ENCODE assay signal across 1 cellular context in the genomic region with DNA sequence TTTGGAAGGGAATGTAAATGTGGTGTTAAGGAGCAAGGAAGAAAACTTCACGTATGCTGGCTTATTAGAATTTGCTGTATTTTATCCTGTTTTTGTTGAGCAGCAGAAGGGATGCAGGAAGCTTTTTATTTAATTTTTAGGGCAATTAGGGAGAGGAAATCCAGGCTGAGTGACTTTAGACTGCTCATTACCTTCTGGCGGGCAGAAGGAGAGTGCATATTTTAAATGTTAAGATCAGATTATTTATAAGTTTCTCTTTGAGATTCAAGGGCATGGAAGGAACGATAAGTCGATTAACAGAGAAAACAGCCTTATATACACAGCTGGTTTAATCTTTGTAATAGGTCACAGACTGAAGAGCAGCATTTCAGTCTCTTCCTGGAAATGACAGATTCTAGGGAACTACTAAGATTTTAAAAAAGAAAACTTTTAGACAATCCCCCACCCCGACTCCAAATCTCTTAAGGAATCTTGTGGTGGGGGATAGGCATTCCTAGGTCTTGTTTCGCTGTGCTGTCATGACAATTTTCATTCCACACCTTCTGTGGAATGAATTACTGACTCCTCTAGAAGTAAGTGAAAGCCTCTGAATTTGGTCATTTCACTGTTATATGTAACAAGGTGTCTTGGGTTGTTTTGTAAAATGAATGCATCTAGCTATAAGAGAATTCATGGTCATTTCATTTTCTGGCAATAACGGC.
TF ChIP-seq lines count a peak whose summit lies in the region.

No MANE protein-coding gene starts in this region.

TF ChIP-seq in GM23338, 12 proteins besides CTCF, POLR2A, EP300 and RAD21 (continued from another document):
- TF ChIP-seq, protein P1, sequence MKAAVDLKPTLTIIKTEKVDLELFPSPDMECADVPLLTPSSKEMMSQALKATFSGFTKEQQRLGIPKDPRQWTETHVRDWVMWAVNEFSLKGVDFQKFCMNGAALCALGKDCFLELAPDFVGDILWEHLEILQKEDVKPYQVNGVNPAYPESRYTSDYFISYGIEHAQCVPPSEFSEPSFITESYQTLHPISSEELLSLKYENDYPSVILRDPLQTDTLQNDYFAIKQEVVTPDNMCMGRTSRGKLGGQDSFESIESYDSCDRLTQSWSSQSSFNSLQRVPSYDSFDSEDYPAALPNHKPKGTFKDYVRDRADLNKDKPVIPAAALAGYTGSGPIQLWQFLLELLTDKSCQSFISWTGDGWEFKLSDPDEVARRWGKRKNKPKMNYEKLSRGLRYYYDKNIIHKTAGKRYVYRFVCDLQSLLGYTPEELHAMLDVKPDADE (IDR thresholded peaks at IDR 0.05), result no peak
- TF ChIP-seq, protein P2, sequence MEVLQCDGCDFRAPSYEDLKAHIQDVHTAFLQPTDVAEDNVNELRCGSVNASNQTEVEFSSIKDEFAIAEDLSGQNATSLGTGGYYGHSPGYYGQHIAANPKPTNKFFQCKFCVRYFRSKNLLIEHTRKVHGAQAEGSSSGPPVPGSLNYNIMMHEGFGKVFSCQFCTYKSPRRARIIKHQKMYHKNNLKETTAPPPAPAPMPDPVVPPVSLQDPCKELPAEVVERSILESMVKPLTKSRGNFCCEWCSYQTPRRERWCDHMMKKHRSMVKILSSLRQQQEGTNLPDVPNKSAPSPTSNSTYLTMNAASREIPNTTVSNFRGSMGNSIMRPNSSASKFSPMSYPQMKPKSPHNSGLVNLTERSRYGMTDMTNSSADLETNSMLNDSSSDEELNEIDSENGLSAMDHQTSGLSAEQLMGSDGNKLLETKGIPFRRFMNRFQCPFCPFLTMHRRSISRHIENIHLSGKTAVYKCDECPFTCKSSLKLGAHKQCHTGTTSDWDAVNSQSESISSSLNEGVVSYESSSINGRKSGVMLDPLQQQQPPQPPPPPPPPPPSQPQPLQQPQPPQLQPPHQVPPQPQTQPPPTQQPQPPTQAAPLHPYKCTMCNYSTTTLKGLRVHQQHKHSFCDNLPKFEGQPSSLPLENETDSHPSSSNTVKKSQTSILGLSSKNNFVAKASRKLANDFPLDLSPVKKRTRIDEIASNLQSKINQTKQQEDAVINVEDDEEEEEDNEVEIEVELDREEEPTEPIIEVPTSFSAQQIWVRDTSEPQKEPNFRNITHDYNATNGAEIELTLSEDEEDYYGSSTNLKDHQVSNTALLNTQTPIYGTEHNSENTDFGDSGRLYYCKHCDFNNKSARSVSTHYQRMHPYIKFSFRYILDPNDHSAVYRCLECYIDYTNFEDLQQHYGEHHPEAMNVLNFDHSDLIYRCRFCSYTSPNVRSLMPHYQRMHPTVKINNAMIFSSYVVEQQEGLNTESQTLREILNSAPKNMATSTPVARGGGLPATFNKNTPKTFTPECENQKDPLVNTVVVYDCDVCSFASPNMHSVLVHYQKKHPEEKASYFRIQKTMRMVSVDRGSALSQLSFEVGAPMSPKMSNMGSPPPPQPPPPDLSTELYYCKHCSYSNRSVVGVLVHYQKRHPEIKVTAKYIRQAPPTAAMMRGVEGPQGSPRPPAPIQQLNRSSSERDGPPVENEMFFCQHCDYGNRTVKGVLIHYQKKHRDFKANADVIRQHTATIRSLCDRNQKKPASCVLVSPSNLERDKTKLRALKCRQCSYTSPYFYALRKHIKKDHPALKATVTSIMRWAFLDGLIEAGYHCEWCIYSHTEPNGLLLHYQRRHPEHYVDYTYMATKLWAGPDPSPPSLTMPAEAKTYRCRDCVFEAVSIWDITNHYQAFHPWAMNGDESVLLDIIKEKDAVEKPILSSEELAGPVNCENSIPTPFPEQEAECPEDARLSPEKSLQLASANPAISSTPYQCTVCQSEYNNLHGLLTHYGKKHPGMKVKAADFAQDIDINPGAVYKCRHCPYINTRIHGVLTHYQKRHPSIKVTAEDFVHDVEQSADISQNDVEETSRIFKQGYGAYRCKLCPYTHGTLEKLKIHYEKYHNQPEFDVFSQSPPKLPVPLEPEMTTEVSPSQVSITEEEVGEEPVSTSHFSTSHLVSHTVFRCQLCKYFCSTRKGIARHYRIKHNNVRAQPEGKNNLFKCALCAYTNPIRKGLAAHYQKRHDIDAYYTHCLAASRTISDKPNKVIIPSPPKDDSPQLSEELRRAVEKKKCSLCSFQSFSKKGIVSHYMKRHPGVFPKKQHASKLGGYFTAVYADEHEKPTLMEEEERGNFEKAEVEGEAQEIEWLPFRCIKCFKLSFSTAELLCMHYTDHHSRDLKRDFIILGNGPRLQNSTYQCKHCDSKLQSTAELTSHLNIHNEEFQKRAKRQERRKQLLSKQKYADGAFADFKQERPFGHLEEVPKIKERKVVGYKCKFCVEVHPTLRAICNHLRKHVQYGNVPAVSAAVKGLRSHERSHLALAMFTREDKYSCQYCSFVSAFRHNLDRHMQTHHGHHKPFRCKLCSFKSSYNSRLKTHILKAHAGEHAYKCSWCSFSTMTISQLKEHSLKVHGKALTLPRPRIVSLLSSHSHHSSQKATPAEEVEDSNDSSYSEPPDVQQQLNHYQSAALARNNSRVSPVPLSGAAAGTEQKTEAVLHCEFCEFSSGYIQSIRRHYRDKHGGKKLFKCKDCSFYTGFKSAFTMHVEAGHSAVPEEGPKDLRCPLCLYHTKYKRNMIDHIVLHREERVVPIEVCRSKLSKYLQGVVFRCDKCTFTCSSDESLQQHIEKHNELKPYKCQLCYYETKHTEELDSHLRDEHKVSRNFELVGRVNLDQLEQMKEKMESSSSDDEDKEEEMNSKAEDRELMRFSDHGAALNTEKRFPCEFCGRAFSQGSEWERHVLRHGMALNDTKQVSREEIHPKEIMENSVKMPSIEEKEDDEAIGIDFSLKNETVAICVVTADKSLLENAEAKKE (CRISPR knock-in tag; IDR thresholded peaks at IDR 0.05), result no peak
